Comparison of ENCODE assay signal across 9 cellular contexts in genomic region chr17:2337811-2338657, GRCh38.
DNase-seq lines count a peak whose midpoint lies in the region; FAIRE-seq lines count a peak whose summit lies in the region.
"Had no signal": no experiment of that assay in that cellular context is flagged by ENCODE, and none has a peak within 500 bp of the region (broad histone marks: within the 10 kb centered on the region; RNA-seq: fewer than 3 reads in every experiment).

No MANE protein-coding gene starts in this region.

- in situ Hi-C loops in T47D (cut with HindIII; ENCODE audit: low pct_unique_long_range_greater_than_20kb, low sequenced_read_pairs) = no loop called here

- peak overlapping the region; percentile 33 to 96 (median 87) for H3K27ac ChIP-seq in skin epidermis

- FAIRE-seq in HTR-8/SVneo (lab: Jason Lieb, UNC) = peak; percentile 79
- FAIRE-seq: G401.6 had no signal

- DNase-seq in NCI-H1105 treated with DMSO at 0.1 percent for 48 hours (lab: John Stamatoyannopoulos, UW) (peak; percentile 10), NCI-H1105 (lab: John Stamatoyannopoulos, UW) (no peak), HTR-8/SVneo (ENCODE audit: insufficient read length, low spot score) (peak; percentile 68), T1000 (lab: John Stamatoyannopoulos, UW) (peak; percentile 34), T47D (ENCODE audit: low read depth in 1 of 2, low spot score in 1 of 2) (peak; percentile 81 to 85), iPS-NIHi7 (ENCODE audit: extremely low spot score) (peak; percentile 78), GDM1 (lab: John Stamatoyannopoulos, UW) (no peak)

- H3K4me3 ChIP-seq in skin epidermis = peak overlapping the region; percentile 61 to 98 (median 90)

Comparison
In these comparisons a context has a peak if more than half of its experiments do, and no peak if none do; other contexts are left out.
1. DNase-seq: peak in NCI-H1105 treated with DMSO at 0.1 percent for 48 hours (single experiment), HTR-8/SVneo (single experiment), T1000 (single experiment), T47D (2 of 2) and iPS-NIHi7 (single experiment); none in NCI-H1105 (single experiment) and GDM1 (single experiment).